ENCODE assay signal across 22 cellular contexts in genomic region chr22:49647346-49648026, GRCh38.
DNase-seq lines count a peak whose midpoint lies in the region; ATAC-seq, FAIRE-seq and TF ChIP-seq lines count a peak whose summit lies in the region.
"Had no signal": no experiment of that assay in that cellular context is flagged by ENCODE, and none has a peak within 500 bp of the region (broad histone marks: within the 10 kb centered on the region; RNA-seq: fewer than 3 reads in every experiment).

No MANE protein-coding gene starts in this region.

- H3K27ac Mint-ChIP-seq in HFFc6 (no peak overlapping the region), chondrocyte (ENCODE audit: unreplicated experiment) (no peak overlapping the region)
- H3K27ac Mint-ChIP-seq: CD4-positive, alpha-beta memory T cell had no signal

- no peak for TF ChIP-seq POLR2A in HepG2 (IDR thresholded peaks at IDR 0.05; ENCODE audit: insufficient read depth in 1 of 2, low read depth in 2 of 2, low read length in 2 of 2)

- H3K4me2 ChIP-seq in PC-9: no peak overlapping the region
- no peak overlapping the region for H3K4me2 ChIP-seq in HepG2 (ENCODE audit: low read depth, low read length)
- H3K4me2 ChIP-seq: KMS-11 had no signal

- H3K9me3 ChIP-seq in PC-9 (ENCODE audit: insufficient read depth, low read depth): no peaks in the 10 kb centered on the region
- no peaks in the 10 kb centered on the region for H3K9me3 ChIP-seq in HepG2 (ENCODE audit: low read length)
- H3K9me3 ChIP-seq: BE2C had no signal

- no peak overlapping the region for H2AFZ ChIP-seq in PC-9
- no peak overlapping the region for H2AFZ ChIP-seq in HepG2 (ENCODE audit: low read length)

- H3K9ac ChIP-seq in HepG2 (ENCODE audit: insufficient read depth, low read depth, low read length): no peak overlapping the region
- H3K9ac ChIP-seq: KMS-11 had no signal

- H3K4me1 Mint-ChIP-seq in HFFc6 (ENCODE audit: low read depth): no peaks in the 10 kb centered on the region
- H3K4me1 Mint-ChIP-seq in chondrocyte (ENCODE audit: low read depth): no peaks in the 10 kb centered on the region

- in situ Hi-C loops in HepG2 (cut with HindIII; ENCODE audit: extremely low pct_ligation_motif_present, low pct_unique_long_range_greater_than_20kb): no loop called here

- H3K27ac ChIP-seq in PC-9 (no peak overlapping the region), HepG2 (ENCODE audit: extremely low read length, insufficient read depth, low read length) (no peak overlapping the region)
- H3K27ac ChIP-seq: KMS-11 had no signal

- WGBS in HepG2 (ENCODE audit: low lambda C conversion rate): 6% methylated on average over 8 of the region's 10 CpGs

- CTCF ChIA-PET in PC-9 (lab: Charles Lee) (no interaction called here), HepG2 (lab: Yijun Ruan, JAX; ENCODE audit: low intra/inter-chr PET ratio, low total read pairs) (no interaction called here)

- no peaks in the 10 kb centered on the region for H3K9me2 ChIP-seq in PC-9 (ENCODE audit: insufficient read depth)

- peaks cover 49% of the 10 kb centered on the region for H3K27me3 ChIP-seq in PC-9 (ENCODE audit: insufficient read depth, low read depth)
- H3K27me3 ChIP-seq in HepG2 (ENCODE audit: control insufficient read depth in 1 of 2, insufficient read depth in 2 of 2, low read length in 2 of 2): peaks cover 0 to 13% of the 10 kb centered on the region in 2 experiments; a peak in 2 of 5 replicates
- H3K27me3 ChIP-seq: BE2C had no signal

- no peak for DNase-seq in GM12864 (ENCODE audit: low read depth)
- no peak for DNase-seq in HFFc6
- peak in 1 of 2 experiments; percentile 15 for DNase-seq in PC-9
- DNase-seq in HepG2 (ENCODE audit: low spot score): no peak
- no peak for DNase-seq in chondrocyte (ENCODE audit: low spot score)
- DNase-seq in stimulated activated CD4-positive, alpha-beta T cell treated with anti-CD3 and anti-CD28 coated beads, Interleukin-4, amount 100 ng/mL, for 1 hour: no peak
- DNase-seq: BE2C; CD4-positive, alpha-beta memory T cell; GF-D8; H7; MM.1S; NCI-H1436; NCI-H2081; NCI-H2227 treated with DMSO at 0.1 percent for 48 hours; NCI-H526; NK-92 treated with Interleukin-12 subunit alpha and Interleukin-12 subunit beta, amount 100 ng/mL, for 24 hours; SHP77 treated with DMSO at 0.1 percent for 48 hours; T-helper 2 cell had no signal

- ATAC-seq in HepG2: no peak
- ATAC-seq in GM18867 (IDR thresholded peaks at IDR 0.05; ENCODE audit: unreplicated experiment): no peak

- H4K20me1 ChIP-seq in PC-9 (ENCODE audit: insufficient read depth) (peaks cover 32% of the 10 kb centered on the region), HepG2 (ENCODE audit: insufficient read depth, low read length) (no peaks in the 10 kb centered on the region)

- no peaks in the 10 kb centered on the region for H3K36me3 Mint-ChIP-seq in HFFc6 (ENCODE audit: low read depth)
- H3K36me3 Mint-ChIP-seq in chondrocyte (ENCODE audit: low read depth): no peaks in the 10 kb centered on the region

- POLR2A ChIA-PET in PC-9 (lab: Charles Lee; ENCODE audit: unreplicated experiment): no interaction called here
- POLR2A ChIA-PET in HepG2 (lab: Yijun Ruan, JAX): no interaction called here

- no peak overlapping the region for H3K4me3 ChIP-seq in GM12864 (ENCODE audit: low read depth, low read length)
- no peak overlapping the region for H3K4me3 ChIP-seq in PC-9
- no peak overlapping the region for H3K4me3 ChIP-seq in HepG2 (replicated peaks in 1 of 3; ENCODE audit: insufficient read depth in 1 of 3, low read depth in 2 of 3, low read length in 3 of 3)

- H3K9me3 Mint-ChIP-seq in HFFc6 (peaks cover 47% of the 10 kb centered on the region), chondrocyte (ENCODE audit: low read depth) (no peaks in the 10 kb centered on the region)

- intact Hi-C loops in PC-9 (cut with micrococcal nuclease; ENCODE audit: unreplicated experiment): no loop called here
- intact Hi-C loops in HepG2 (cut with micrococcal nuclease; ENCODE audit: unreplicated experiment): no loop called here

- H3K27me3 Mint-ChIP-seq in HFFc6 (ENCODE audit: insufficient read depth): peaks cover 2% of the 10 kb centered on the region; the same call in 1 of the 2 replicates
- H3K27me3 Mint-ChIP-seq in chondrocyte (ENCODE audit: low read depth): peaks cover 25% of the 10 kb centered on the region
- H3K27me3 Mint-ChIP-seq: CD4-positive, alpha-beta memory T cell had no signal

- TF ChIP-seq RAD21 in HepG2 (CRISPR knock-in tag; IDR thresholded peaks at IDR 0.05): no peak

- H3K79me2 ChIP-seq in PC-9 (ENCODE audit: low read depth) (peaks cover 8% of the 10 kb centered on the region; the same call in 1 of the 2 replicates), HepG2 (ENCODE audit: insufficient read depth, low read length) (no peaks in the 10 kb centered on the region)

- TF ChIP-seq CTCF in GM12864 (IDR thresholded peaks at IDR 0.05; ENCODE audit: low read depth, low read length, missing control alignments): peak; percentile 44
- peak; percentile 11; the same call in 1 of the 2 replicates for TF ChIP-seq CTCF in HFFc6 (IDR thresholded peaks at IDR 0.05)
- peak; percentile 48; the same call in 1 of the 2 replicates for TF ChIP-seq CTCF in PC-9 (conservative IDR thresholded peaks at IDR 0.05)
- TF ChIP-seq CTCF in HepG2 (CRISPR knock-in tag; IDR thresholded peaks at IDR 0.05): peak; percentile 27; the same call in 1 of the 2 replicates
- no peak for TF ChIP-seq CTCF in chondrocyte (IDR thresholded peaks at IDR 0.05)

- no peak for TF ChIP-seq EP300 in HepG2 (IDR thresholded peaks at IDR 0.05; ENCODE audit: low read depth in 2 of 2, low read length in 2 of 2)
- no peak for TF ChIP-seq EP300 in HepG2 (CRISPR knock-in tag; IDR thresholded peaks at IDR 0.05; ENCODE audit: borderline replicate concordance)

- no peak for FAIRE-seq in HepG2 (lab: Jason Lieb, UNC)
- FAIRE-seq: D721Med, RCC 7860 had no signal

- H3K36me3 ChIP-seq in PC-9 (ENCODE audit: low read depth) (no peaks in the 10 kb centered on the region), HepG2 (replicated peaks in 1 of 2; ENCODE audit: control insufficient read depth in 1 of 2, insufficient read depth in 2 of 2, low read length in 2 of 2) (no peaks in the 10 kb centered on the region)
- H3K36me3 ChIP-seq: BE2C had no signal

- no peak overlapping the region for H3K4me3 Mint-ChIP-seq in HFFc6
- H3K4me3 Mint-ChIP-seq in chondrocyte (ENCODE audit: unreplicated experiment): no peak overlapping the region
- H3K4me3 Mint-ChIP-seq: CD4-positive, alpha-beta memory T cell had no signal

- H3K4me1 ChIP-seq in PC-9 (replicated peaks; ENCODE audit: insufficient read depth) (no peaks in the 10 kb centered on the region), HepG2 (ENCODE audit: insufficient read depth, low read length) (no peaks in the 10 kb centered on the region)
- H3K4me1 ChIP-seq: BE2C had no signal

- no peaks in the 10 kb centered on the region for H3F3A ChIP-seq in PC-9 (ENCODE audit: insufficient read depth, low read depth)

- BruUV-seq in PC-9 (replicated peaks; lab: Mats Ljungman, UMichigan) (no TSS peak), HepG2 (replicated peaks; lab: Mats Ljungman, UMichigan) (no TSS peak)

TF ChIP-seq in HepG2, 621 proteins besides CTCF, POLR2A, EP300 and RAD21 (continues in another document):
- TF ChIP-seq ZKSCAN1 (IDR thresholded peaks at IDR 0.05; ENCODE audit: low read length) (no peak), ZNF232 (CRISPR knock-in tag; IDR thresholded peaks at IDR 0.05; ENCODE audit: borderline replicate concordance) (no peak)
